ENCODE assay signal across 9 cellular contexts in the genomic region with DNA sequence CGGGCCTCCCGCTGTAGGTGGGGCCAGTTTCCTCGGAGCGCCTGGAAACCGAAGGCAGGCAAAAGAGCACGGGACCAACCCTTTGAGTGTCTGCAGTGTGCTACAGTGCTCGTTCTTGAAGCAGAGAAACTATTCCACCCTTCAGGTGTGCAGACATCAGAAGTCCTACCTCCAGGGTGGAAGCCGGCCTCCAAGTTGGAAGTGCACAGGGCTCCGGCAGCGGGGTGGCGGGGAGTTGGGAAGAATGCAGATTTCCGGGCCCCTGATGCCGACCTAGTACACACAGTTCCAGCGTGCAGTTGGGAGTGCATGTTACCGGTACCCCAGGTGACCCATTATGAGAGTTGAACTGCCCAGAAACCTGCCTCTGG. TPM values are rescaled to one million over a fixed set of nuclear protein-coding genes. Genes with fewer than 3 reads are reported as not detected.
DNase-seq lines count a peak whose midpoint lies in the region; ATAC-seq and TF ChIP-seq lines count a peak whose summit lies in the region.
"Had no signal": no experiment of that assay in that cellular context is flagged by ENCODE, and none has a peak within 500 bp of the region (broad histone marks: within the 10 kb centered on the region; RNA-seq: fewer than 3 reads in every experiment).

No MANE protein-coding gene starts in this region.

- H3K36me3 ChIP-seq in left lung (peaks cover 0 to 3% of the 10 kb centered on the region in 2 donors), thoracic aorta (no peaks in the 10 kb centered on the region), SJCRH30 (no peaks in the 10 kb centered on the region)

- H3K4me3 Mint-ChIP-seq in activated CD4-positive, alpha-beta T cell treated with anti-CD3 and anti-CD28 coated beads for 36 hours: peak overlapping the region; percentile 97
- H3K4me3 Mint-ChIP-seq in activated naive CD8-positive, alpha-beta T cell treated with anti-CD3 and anti-CD28 coated beads, Interleukin-2, amount 50 U/mL, for 24 hours: peak overlapping the region; percentile 96

- H3K27me3 Mint-ChIP-seq in activated CD4-positive, alpha-beta T cell treated with anti-CD3 and anti-CD28 coated beads for 36 hours: no peaks in the 10 kb centered on the region
- H3K27me3 Mint-ChIP-seq in activated naive CD8-positive, alpha-beta T cell treated with anti-CD3 and anti-CD28 coated beads, Interleukin-2, amount 50 U/mL, for 24 hours: no peaks in the 10 kb centered on the region

- H3K4me1 Mint-ChIP-seq in activated CD4-positive, alpha-beta T cell treated with anti-CD3 and anti-CD28 coated beads for 36 hours: peaks cover 64% of the 10 kb centered on the region
- H3K4me1 Mint-ChIP-seq in activated naive CD8-positive, alpha-beta T cell treated with anti-CD3 and anti-CD28 coated beads, Interleukin-2, amount 50 U/mL, for 24 hours: peaks cover 68% of the 10 kb centered on the region

- H3K27ac ChIP-seq in left lung (peak overlapping the region; percentile 68 to 99), thoracic aorta (peak overlapping the region; percentile 85 to 95), SJCRH30 (no peak overlapping the region)

- POLR2A ChIA-PET in activated CD4-positive, alpha-beta T cell treated with anti-CD3 and anti-CD28 coated beads for 36 hours (lab: Charles Lee): interaction anchor here (1.2 kb wide), 1 partner anchor 13 kb away, joined by 3 read pairs; no protein-coding TSS in a partner anchor

- peaks cover 41 to 71% of the 10 kb centered on the region in 2 donors for H3K4me1 ChIP-seq in left lung
- H3K4me1 ChIP-seq in thoracic aorta (ENCODE audit: control insufficient read depth in 1 of 2, low read depth in 2 of 2): peaks cover 42 to 66% of the 10 kb centered on the region in 2 donors
- H3K4me1 ChIP-seq in SJCRH30: peaks cover 15% of the 10 kb centered on the region

- H3K9me3 ChIP-seq in left lung: no peaks in the 10 kb centered on the region
- H3K9me3 ChIP-seq in thoracic aorta: no peaks in the 10 kb centered on the region
- H3K9me3 ChIP-seq in SJCRH30 (replicated peaks): no peaks in the 10 kb centered on the region

- no peak for ATAC-seq in activated CD4-positive, alpha-beta T cell treated with anti-CD3 and anti-CD28 coated beads for 36 hours
- no peak for ATAC-seq in activated naive CD8-positive, alpha-beta T cell treated with anti-CD3 and anti-CD28 coated beads, Interleukin-2, amount 50 U/mL, for 24 hours
- ATAC-seq in left lung (no peak), thoracic aorta (ENCODE audit: insufficient number of reproducible peaks, low FRiP score, low read depth) (no peak), GM18873 (IDR thresholded peaks at IDR 0.05; ENCODE audit: low FRiP score, unreplicated experiment) (no peak)

- H3K4me3 ChIP-seq in left lung (peak overlapping the region; percentile 87 to 97), thoracic aorta (peak overlapping the region; percentile 76), SJCRH30 (no peak overlapping the region)

- peaks cover 23% of the 10 kb centered on the region for H3K36me3 Mint-ChIP-seq in activated CD4-positive, alpha-beta T cell treated with anti-CD3 and anti-CD28 coated beads for 36 hours (ENCODE audit: low read depth)
- H3K36me3 Mint-ChIP-seq in activated naive CD8-positive, alpha-beta T cell treated with anti-CD3 and anti-CD28 coated beads, Interleukin-2, amount 50 U/mL, for 24 hours (ENCODE audit: low read depth): peaks cover 12% of the 10 kb centered on the region

- no peak for DNase-seq in activated CD4-positive, alpha-beta T cell treated with anti-CD3 and anti-CD28 coated beads for 36 hours
- DNase-seq in activated CD4-positive, alpha-beta T cell treated with anti-CD3 and anti-CD28 coated beads for 48 hours: no peak
- no peak for DNase-seq in activated naive CD8-positive, alpha-beta T cell treated with anti-CD3 and anti-CD28 coated beads, Interleukin-2, amount 50 U/mL, for 24 hours
- no peak for DNase-seq in left lung
- DNase-seq in thoracic aorta (ENCODE audit: low spot score): no peak
- no peak for DNase-seq in HK-2 (ENCODE audit: unreplicated experiment)
- no peak for DNase-seq in SJCRH30
- DNase-seq: NCI-H510A had no signal

- TF ChIP-seq CTCF in left lung (IDR thresholded peaks at IDR 0.05): no peak
- no peak for TF ChIP-seq CTCF in thoracic aorta (IDR thresholded peaks at IDR 0.05)

- H3K27me3 ChIP-seq in left lung: no peaks in the 10 kb centered on the region
- no peaks in the 10 kb centered on the region for H3K27me3 ChIP-seq in thoracic aorta (replicated peaks; ENCODE audit: insufficient read depth)
- H3K27me3 ChIP-seq in SJCRH30: no peaks in the 10 kb centered on the region

- peak overlapping the region; percentile 94 for H3K27ac Mint-ChIP-seq in activated CD4-positive, alpha-beta T cell treated with anti-CD3 and anti-CD28 coated beads for 36 hours
- peak overlapping the region; percentile 93 for H3K27ac Mint-ChIP-seq in activated naive CD8-positive, alpha-beta T cell treated with anti-CD3 and anti-CD28 coated beads, Interleukin-2, amount 50 U/mL, for 24 hours

- intact Hi-C loops in activated CD4-positive, alpha-beta T cell treated with anti-CD3 and anti-CD28 coated beads for 36 hours (cut with DNase I, micrococcal nuclease): loop anchor here (1.0 to 10.0 kb wide), 6 partner anchors 8 to 705 kb away; partner anchors contain the start of genes ARHGAP11B (in 2 of the 2) and FAN1 (in 1 of the 2)
- intact Hi-C loops in left lung (cut with DNase I): loop anchor here in 1 of 2 donors (5.0 kb wide), 1 partner anchor 117 kb away; no protein-coding TSS in a partner anchor

- CTCF ChIA-PET in activated CD4-positive, alpha-beta T cell treated with anti-CD3 and anti-CD28 coated beads for 36 hours (lab: Charles Lee): interaction anchor here (1.1 to 3.0 kb wide), 4 partner anchors 17 to 159 kb away, joined by 4 to 10 read pairs (median 6); no protein-coding TSS in a partner anchor

- no peaks in the 10 kb centered on the region for H3K9me3 Mint-ChIP-seq in activated CD4-positive, alpha-beta T cell treated with anti-CD3 and anti-CD28 coated beads for 36 hours (ENCODE audit: low read depth)
- H3K9me3 Mint-ChIP-seq in activated naive CD8-positive, alpha-beta T cell treated with anti-CD3 and anti-CD28 coated beads, Interleukin-2, amount 50 U/mL, for 24 hours: no peaks in the 10 kb centered on the region

RNA-seq across cellular contexts. Expression of gene KLF13, which starts 3.0 kb away (rescaled TPM):
- 100 to 1,000 TPM; 147 to 212 TPM for total RNA-seq in activated CD4-positive, alpha-beta T cell treated with anti-CD3 and anti-CD28 coated beads for 36 hours
- 100 to 1,000 TPM; 110 to 116 TPM for total RNA-seq in left lung
- total RNA-seq in thoracic aorta: 10 to 100 TPM; 59.5 to 76.5 TPM
- total RNA-seq in SJCRH30 (2014; rRNA removed; shearing (Covaris generic)): 33.1 and 34.7 TPM in 2 replicates
